In the genomic region with DNA sequence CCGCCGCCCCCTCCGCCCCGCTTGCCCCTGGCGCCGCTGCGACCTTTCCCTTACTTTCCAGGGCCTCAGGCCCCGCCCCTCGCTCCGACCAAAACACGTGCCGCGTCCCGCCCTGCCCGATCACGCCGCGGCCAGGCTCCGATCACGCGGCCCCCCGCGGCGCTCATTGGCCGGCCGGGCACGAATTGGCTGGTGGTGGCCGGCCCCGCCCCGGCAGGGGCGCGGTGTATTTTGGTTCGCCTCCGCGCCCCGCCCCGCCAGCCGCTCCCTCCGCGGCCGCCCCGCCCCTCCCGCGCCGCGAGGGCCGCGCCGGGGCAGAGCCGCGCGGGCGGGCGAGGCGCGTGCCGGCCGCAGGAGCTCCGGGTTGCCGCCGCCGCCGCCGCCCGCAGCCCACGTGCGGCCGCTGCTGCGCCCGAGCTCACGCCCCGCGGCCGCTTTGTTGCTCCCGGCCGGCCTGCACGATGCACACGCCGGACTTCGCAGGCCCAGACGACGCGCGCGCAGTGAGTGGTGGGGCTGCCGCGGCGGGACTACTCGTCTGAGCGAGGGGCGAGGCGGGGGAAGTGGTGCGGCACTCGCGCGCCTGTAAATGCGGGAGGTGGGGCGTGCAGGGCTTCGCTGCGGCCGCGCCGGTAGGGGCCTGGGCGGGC, we compare ENCODE assay signal across 8 cellular contexts. TPM values are rescaled to one million over a fixed set of nuclear protein-coding genes. Genes with fewer than 3 reads are reported as not detected.
DNase-seq lines count a peak whose midpoint lies in the region; ATAC-seq and TF ChIP-seq lines count a peak whose summit lies in the region.

KLF11 (plus strand) TSS at position 295 of the 650 bp plus-strand sequence; CDS start at position 462, 167 bp downstream.

- H3K27ac ChIP-seq in prostate gland: peak within 1 kb of the TSS; percentile 83 to 91

- H3K4me3 ChIP-seq in prostate gland: peak within 1 kb of the TSS; percentile 53 to 56

- H3K9me3 ChIP-seq in T-helper 17 cell (ENCODE audit: control insufficient read depth, low read length, poor library complexity, severe bottlenecking): no peaks in the 10 kb centered on the region
- no peaks in the 10 kb centered on the region for H3K9me3 ChIP-seq in prostate gland

- H3K36me3 Mint-ChIP-seq in T-helper 17 cell (ENCODE audit: low read depth) (no peaks in the 10 kb centered on the region), type B pancreatic cell (peaks cover 8% of the 10 kb centered on the region)

- H3K27me3 Mint-ChIP-seq in T-helper 17 cell (no peaks in the 10 kb centered on the region), type B pancreatic cell (peaks cover 15% of the 10 kb centered on the region)

- TF ChIP-seq CTCF in prostate gland (IDR thresholded peaks at IDR 0.05): peak in 1 of 4 experiments; percentile 8
- TF ChIP-seq CTCF in type B pancreatic cell (conservative IDR thresholded peaks at IDR 0.05): no peak

- no peaks in the 10 kb centered on the region for H3K4me1 ChIP-seq in prostate gland (replicated peaks)

- intact Hi-C loops in left ventricle myocardium superior (cut with micrococcal nuclease) (no loop called here), prostate gland (cut with DNase I) (no loop called here)

- H3K4me1 Mint-ChIP-seq in T-helper 17 cell (peaks cover 24% of the 10 kb centered on the region), type B pancreatic cell (ENCODE audit: unreplicated experiment) (peaks cover 28% of the 10 kb centered on the region)

- H3K36me3 ChIP-seq in prostate gland: no peaks in the 10 kb centered on the region

- peak within 1 kb of the TSS; percentile 93 for H3K27ac Mint-ChIP-seq in T-helper 17 cell
- H3K27ac Mint-ChIP-seq in type B pancreatic cell: peak within 1 kb of the TSS; percentile 96

- peak; percentile 36 for TF ChIP-seq POLR2A in prostate gland (IDR thresholded peaks at IDR 0.05)

- H3K4me3 Mint-ChIP-seq in T-helper 17 cell: peak within 1 kb of the TSS; percentile 90
- H3K4me3 Mint-ChIP-seq in type B pancreatic cell: peak within 1 kb of the TSS; percentile 92

- ATAC-seq in HG02571 (IDR thresholded peaks at IDR 0.05; ENCODE audit: unreplicated experiment) (peak; percentile 65), T-helper 17 cell (peak; percentile 69), left ventricle myocardium superior (peak; percentile 76)

- H3K27me3 ChIP-seq in prostate gland (replicated peaks; ENCODE audit: insufficient read depth): no peaks in the 10 kb centered on the region

- no peaks in the 10 kb centered on the region for H3K9me3 Mint-ChIP-seq in type B pancreatic cell

- DNase-seq in GM03348 (ENCODE audit: low spot score) (peak; percentile 98), NCI-H1105 treated with DMSO at 0.1 percent for 48 hours (lab: John Stamatoyannopoulos, UW) (peak; percentile 14), T-helper 17 cell (peak; percentile 73 to 87 (median 78)), amygdala (lab: John Stamatoyannopoulos, UW) (peak in 50 of 56 donors; percentile 22 to 85 (median 63)), left ventricle myocardium superior (peak; percentile 98), prostate gland (ENCODE audit: low spot score) (peak; percentile 86), type B pancreatic cell (ENCODE audit: extremely low spot score, unreplicated experiment) (peak; percentile 94)

- WGBS in prostate gland: under 1% methylated on average over 46 of the region's 104 CpGs

RNA-seq across cellular contexts. Expression of gene KLF11, which starts in this region (rescaled TPM):
- total RNA-seq in T-helper 17 cell (10 to 100 TPM; 38.0 to 44.5 TPM), left ventricle myocardium superior (25.8 TPM), prostate gland (10 to 100 TPM in 1 of 2 donors, 1 to 10 TPM in 1; 4.3 to 37.9 TPM), type B pancreatic cell (ENCODE audit: low replicate concordance) (11.8 and 13.1 TPM in 2 replicates)

Comparison
In these comparisons a context has a peak if more than half of its experiments do, and no peak if none do; other contexts are left out.
1. Peak in every context shown above with its lines: DNase-seq, ATAC-seq, H3K4me3 ChIP-seq and H3K27ac ChIP-seq.
2. DNase-seq: peak in every context shown above with its lines; median percentile 98 in GM03348; 98 in left ventricle myocardium superior; 94 in type B pancreatic cell; 86 in prostate gland; 78 in T-helper 17 cell; 63 in amygdala; 14 in NCI-H1105 treated with DMSO at 0.1 percent for 48 hours.